In the genomic region with DNA sequence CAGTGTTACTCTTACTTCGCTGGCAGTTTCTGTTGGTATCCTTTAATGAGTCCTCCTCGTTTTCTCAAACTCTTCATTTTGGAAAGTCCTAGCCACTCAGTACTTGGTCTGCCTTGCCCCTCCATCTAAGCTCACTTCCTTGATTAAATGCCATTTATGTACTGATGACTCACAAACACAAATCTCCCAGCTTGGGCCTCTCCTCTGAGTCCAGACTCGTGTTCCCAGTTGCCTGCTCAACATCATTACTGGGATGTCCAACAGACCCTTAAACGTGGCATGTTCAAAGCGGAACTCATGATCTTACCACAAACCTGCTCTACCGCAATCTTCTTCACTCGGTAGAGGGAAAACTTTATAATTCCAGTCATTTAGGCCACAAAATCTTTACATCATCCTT, we compare ENCODE assay signal across 26 cellular contexts. TPM values are rescaled to one million over a fixed set of nuclear protein-coding genes. Genes with fewer than 3 reads are reported as not detected.
"Had no signal": no experiment of that assay in that cellular context is flagged by ENCODE, and none has a peak within 500 bp of the region (broad histone marks: within the 10 kb centered on the region; RNA-seq: fewer than 3 reads in every experiment).

No MANE protein-coding gene starts in this region.

- H3K4me1 Mint-ChIP-seq: activated CD4-positive, alpha-beta T cell treated with anti-CD3 and anti-CD28 coated beads, Interleukin-2, amount 10 ng/mL, durations not matched to agents 7 days and 5 days; activated T-helper 17 cell treated with anti-CD3 and anti-CD28 coated beads, Interleukin-2, amount 50 U/mL, for 72 hours; nephron; WTC11 had no signal

- H3K9me3 ChIP-seq: left lung, lower lobe of right lung, mucosa of descending colon, right lobe of liver, testis, transverse colon had no signal

- H3K4me3 ChIP-seq: heart left ventricle, left lung, lower lobe of right lung, mucosa of descending colon, right lobe of liver, testis, transverse colon had no signal

- H3K27me3 ChIP-seq: heart left ventricle, left lung, right lobe of liver, testis, transverse colon had no signal

- H3K27me3 Mint-ChIP-seq: activated T-helper 17 cell treated with anti-CD3 and anti-CD28 coated beads, Interleukin-2, amount 50 U/mL, for 72 hours; progenitor cell of endocrine pancreas had no signal

- H3K4me1 ChIP-seq: heart left ventricle, left lung, lower lobe of right lung, right lobe of liver, testis, transverse colon had no signal

- H3K27ac ChIP-seq: heart left ventricle, left lung, lower lobe of right lung, right lobe of liver, testis, transverse colon had no signal

- H3K27ac Mint-ChIP-seq: activated CD4-positive, alpha-beta T cell treated with anti-CD3 and anti-CD28 coated beads, Interleukin-2, amount 10 ng/mL, durations not matched to agents 7 days and 5 days; activated CD8-positive, alpha-beta T cell treated with anti-CD3 and anti-CD28 coated beads for 36 hours; activated T-helper 17 cell treated with anti-CD3 and anti-CD28 coated beads, Interleukin-2, amount 50 U/mL, for 72 hours; nephron; progenitor cell of endocrine pancreas; T-helper 1 cell treated with Interleukin-12 subunit alpha and Interleukin-12 subunit beta and Interleukin-4 antibody, amounts not matched to agents 30 μg/mL and 1 μg/mL, for 36 hours; WTC11 had no signal

- H3K4me3 Mint-ChIP-seq: activated CD4-positive, alpha-beta T cell treated with anti-CD3 and anti-CD28 coated beads, Interleukin-2, amount 10 ng/mL, durations not matched to agents 7 days and 5 days; activated CD8-positive, alpha-beta T cell treated with anti-CD3 and anti-CD28 coated beads for 36 hours; activated T-cell treated with anti-CD3 and anti-CD28 coated beads, Interleukin-2, amount 50 U/mL, for 4 hours; activated T-helper 17 cell treated with anti-CD3 and anti-CD28 coated beads, Interleukin-2, amount 50 U/mL, for 72 hours; nephron; T-helper 1 cell treated with Interleukin-12 subunit alpha and Interleukin-12 subunit beta and Interleukin-4 antibody, amounts not matched to agents 30 μg/mL and 1 μg/mL, for 36 hours; WTC11 had no signal

- H3K9me3 Mint-ChIP-seq: activated CD8-positive, alpha-beta T cell treated with anti-CD3 and anti-CD28 coated beads for 36 hours; activated T-cell treated with anti-CD3 and anti-CD28 coated beads, Interleukin-2, amount 50 U/mL, for 4 hours; activated T-helper 17 cell treated with anti-CD3 and anti-CD28 coated beads, Interleukin-2, amount 50 U/mL, for 72 hours; nephron had no signal

- H3K36me3 Mint-ChIP-seq: WTC11 had no signal

- DNase-seq: activated CD4-positive, alpha-beta T cell treated with anti-CD3 and anti-CD28 coated beads for 1 hour; activated CD4-positive, alpha-beta T cell treated with anti-CD3 and anti-CD28 coated beads, Interleukin-2, amount 10 ng/mL, durations not matched to agents 7 days and 5 days; activated CD8-positive, alpha-beta T cell treated with anti-CD3 and anti-CD28 coated beads for 36 hours; activated gamma-delta T cell treated with Interleukin-2 at 50 U/mL for 16 hours; activated naive CD4-positive, alpha-beta T cell treated with anti-CD3 and anti-CD28 coated beads, Interleukin-2, amount 50 U/mL, for 16 hours; activated T-cell treated with anti-CD3 and anti-CD28 coated beads, Interleukin-2, amount 50 U/mL, for 4 hours; amygdala; effector CD8-positive, alpha-beta T cell; heart left ventricle; left lung; lower lobe of right lung; mesendoderm; mucosa of descending colon; right lobe of liver; stimulated activated CD4-positive, alpha-beta T cell treated with anti-CD3 and anti-CD28 coated beads, Interleukin-12 subunit alpha, Interleukin-12 subunit beta, amount 100 ng/mL, for 4 hours; stimulated activated CD4-positive, alpha-beta T cell treated with anti-CD3 and anti-CD28 coated beads, Interleukin-4, amount 100 ng/mL, for 1 hour; stimulated activated naive CD8-positive, alpha-beta T cell treated with anti-CD3 and anti-CD28 coated beads, Interleukin-15, Interleukin-2, amounts not matched to agents 100 U/mL and 50 U/mL, for 24 hours; T-helper 9 cell; testis; transverse colon had no signal

- H3K36me3 ChIP-seq: heart left ventricle, left lung, lower lobe of right lung, right lobe of liver, transverse colon had no signal

- ATAC-seq: activated CD8-positive, alpha-beta T cell treated with anti-CD3 and anti-CD28 coated beads for 36 hours; activated T-cell treated with anti-CD3 and anti-CD28 coated beads, Interleukin-2, amount 50 U/mL, for 4 hours; activated T-helper 17 cell treated with anti-CD3 and anti-CD28 coated beads, Interleukin-2, amount 50 U/mL, for 72 hours; heart left ventricle; left lung; lower lobe of right lung; mucosa of descending colon; right lobe of liver; stimulated activated naive CD8-positive, alpha-beta T cell treated with anti-CD3 and anti-CD28 coated beads, Interleukin-15, Interleukin-2, amounts not matched to agents 100 U/mL and 50 U/mL, for 24 hours; WTC11 had no signal

RNA-seq across cellular contexts. Expression of a gene that starts 13.8 kb away (rescaled TPM):
- total RNA-seq: activated CD8-positive, alpha-beta T cell treated with anti-CD3 and anti-CD28 coated beads for 36 hours; activated T-cell treated with anti-CD3 and anti-CD28 coated beads, Interleukin-2, amount 50 U/mL, for 4 hours; osteocyte had no signal
